In genomic region chr3:72938471-72939265, GRCh38 we compare ENCODE assay signal across 8 cellular contexts. TPM values are rescaled to one million over a fixed set of nuclear protein-coding genes. Genes with fewer than 3 reads are reported as not detected.
DNase-seq lines count a peak whose midpoint lies in the region; ATAC-seq lines count a peak whose summit lies in the region.

No MANE protein-coding gene starts in this region.

- no peak overlapping the region for H3K27ac Mint-ChIP-seq in activated naive CD8-positive, alpha-beta T cell treated with anti-CD3 and anti-CD28 coated beads, Interleukin-2, amount 50 U/mL, for 24 hours

- intact Hi-C loops in Right ventricle myocardium superior (cut with DNase I) (loop anchor here (2.0 to 10.0 kb wide), 3 partner anchors 56 to 146 kb away; partner anchors contain the start of gene PPP4R2), posterior vena cava (cut with DNase I) (no loop called here)

- H3K9me3 Mint-ChIP-seq in activated naive CD8-positive, alpha-beta T cell treated with anti-CD3 and anti-CD28 coated beads, Interleukin-2, amount 50 U/mL, for 24 hours = no peaks in the 10 kb centered on the region

- peak; percentile 26 for DNase-seq in COLO668 (lab: John Stamatoyannopoulos, UW; ENCODE audit: unreplicated experiment)
- peak; percentile 61 for DNase-seq in NCI-H446 treated with DMSO at 0.1 percent for 48 hours (lab: John Stamatoyannopoulos, UW)
- DNase-seq in activated naive CD8-positive, alpha-beta T cell treated with anti-CD3 and anti-CD28 coated beads, Interleukin-2, amount 50 U/mL, for 24 hours = no peak
- no peak for DNase-seq in Right ventricle myocardium superior
- peak; percentile 81 for DNase-seq in posterior vena cava (ENCODE audit: low spot score)
- DNase-seq in activated CD4-positive, CD25-positive, alpha-beta regulatory T cell (lab: John Stamatoyannopoulos, UW) = no peak

- peak; percentile 60 for ATAC-seq in GM18519 (IDR thresholded peaks at IDR 0.05; ENCODE audit: low FRiP score, unreplicated experiment)
- ATAC-seq in HG03025 (IDR thresholded peaks at IDR 0.05; ENCODE audit: low FRiP score, unreplicated experiment) = peak; percentile 70
- ATAC-seq in activated naive CD8-positive, alpha-beta T cell treated with anti-CD3 and anti-CD28 coated beads, Interleukin-2, amount 50 U/mL, for 24 hours = peak; percentile 86
- peak; percentile 91 for ATAC-seq in Right ventricle myocardium superior (ENCODE audit: poor library complexity)

- H3K27me3 Mint-ChIP-seq in activated naive CD8-positive, alpha-beta T cell treated with anti-CD3 and anti-CD28 coated beads, Interleukin-2, amount 50 U/mL, for 24 hours = no peaks in the 10 kb centered on the region

- H3K36me3 Mint-ChIP-seq in activated naive CD8-positive, alpha-beta T cell treated with anti-CD3 and anti-CD28 coated beads, Interleukin-2, amount 50 U/mL, for 24 hours (ENCODE audit: low read depth) = no peaks in the 10 kb centered on the region

- no peak overlapping the region for H3K4me3 Mint-ChIP-seq in activated naive CD8-positive, alpha-beta T cell treated with anti-CD3 and anti-CD28 coated beads, Interleukin-2, amount 50 U/mL, for 24 hours

- no peaks in the 10 kb centered on the region for H3K4me1 Mint-ChIP-seq in activated naive CD8-positive, alpha-beta T cell treated with anti-CD3 and anti-CD28 coated beads, Interleukin-2, amount 50 U/mL, for 24 hours

RNA-seq across cellular contexts. Expression of gene GXYLT2, which starts 50.8 kb away (rescaled TPM):
- 10.2 TPM for total RNA-seq in Right ventricle myocardium superior
- total RNA-seq in posterior vena cava = 10 to 100 TPM; 13.7 to 28.3 TPM

RNA-seq across cellular contexts. Expression of gene PPP4R2, which starts 57.9 kb away (rescaled TPM):
- total RNA-seq in Right ventricle myocardium superior (58.6 TPM), posterior vena cava (10 to 100 TPM; 36.3 to 50.1 TPM)

Comparison
In these comparisons a context has a peak if more than half of its experiments do, and no peak if none do; other contexts are left out.
1. DNase-seq: peak in COLO668 (single experiment), NCI-H446 treated with DMSO at 0.1 percent for 48 hours (single experiment) and posterior vena cava (single experiment); none in activated naive CD8-positive, alpha-beta T cell treated with anti-CD3 and anti-CD28 coated beads, Interleukin-2, amount 50 U/mL, for 24 hours (single experiment), Right ventricle myocardium superior (single experiment) and activated CD4-positive, CD25-positive, alpha-beta regulatory T cell (0 of 4).
2. Peak in every context shown above with its lines, with median percentiles within 50 percentile points of each other: ATAC-seq.